Comparison of ENCODE assay signal across 2 cellular contexts in genomic region chr3:184129012-184129411, GRCh38.
TF ChIP-seq lines count a peak whose summit lies in the region.

No MANE protein-coding gene starts in this region.

TF ChIP-seq in endothelial cell of umbilical vein, 7 proteins besides CTCF, POLR2A, EP300 and RAD21 (continued from another document):
- no peak for TF ChIP-seq GATA2 (IDR thresholded peaks at IDR 0.05; ENCODE audit: insufficient read depth, insufficient read length, low read depth, low read length)
- TF ChIP-seq MAX (IDR thresholded peaks at IDR 0.05; ENCODE audit: insufficient read depth, insufficient read length): no peak
- no peak for TF ChIP-seq JUN (IDR thresholded peaks at IDR 0.05; ENCODE audit: borderline replicate concordance, insufficient read depth, insufficient read length, low read depth)

TF ChIP-seq in GM12891, 5 proteins besides CTCF, POLR2A, EP300 and RAD21 (continued from another document):
- TF ChIP-seq POLR2AphosphoS5 (IDR thresholded peaks at IDR 0.05; ENCODE audit: low read depth, low read length) (no peak), POU2F2 (IDR thresholded peaks at IDR 0.05; ENCODE audit: low read depth, low read length) (no peak), SPI1 (IDR thresholded peaks at IDR 0.05; ENCODE audit: low read depth, low read length) (no peak)
